In genomic region chr6:124676033-124676432, GRCh38 we compare ENCODE assay signal across 19 cellular contexts.
DNase-seq lines count a peak whose midpoint lies in the region; ATAC-seq and TF ChIP-seq lines count a peak whose summit lies in the region.
"Had no signal": no experiment of that assay in that cellular context is flagged by ENCODE, and none has a peak within 500 bp of the region (broad histone marks: within the 10 kb centered on the region; RNA-seq: fewer than 3 reads in every experiment).

No MANE protein-coding gene starts in this region.

- no peak overlapping the region for H3K4me3 Mint-ChIP-seq in chondrocyte (ENCODE audit: unreplicated experiment)
- H3K4me3 Mint-ChIP-seq: activated naive CD4-positive, alpha-beta T cell treated with anti-CD3 and anti-CD28 coated beads, Interleukin-2, amount 10 ng/mL, durations not matched to agents 7 days and 5 days; brain had no signal

- ATAC-seq in GM18861 (IDR thresholded peaks at IDR 0.05; ENCODE audit: unreplicated experiment) = no peak
- ATAC-seq: esophagus mucosa, GM12878, left ventricle myocardium superior, sciatic nerve had no signal

- peaks cover 45% of the 10 kb centered on the region for H3K9me3 Mint-ChIP-seq in chondrocyte (ENCODE audit: low read depth)

- no peaks in the 10 kb centered on the region for H3K36me3 ChIP-seq in kidney epithelial cell (ENCODE audit: control insufficient read depth, insufficient read depth, low read length)
- H3K36me3 ChIP-seq in H7 (replicated peaks; ENCODE audit: control insufficient read depth, insufficient read depth, low read length) = no peaks in the 10 kb centered on the region
- H3K36me3 ChIP-seq: ovary had no signal

- H3K4me3 ChIP-seq in kidney epithelial cell (ENCODE audit: low read depth, low read length) = no peak overlapping the region
- no peak overlapping the region for H3K4me3 ChIP-seq in H7 (ENCODE audit: insufficient read depth, low read depth, low read length)
- H3K4me3 ChIP-seq: dorsolateral prefrontal cortex, GM12878, ovary had no signal

- TF ChIP-seq CTCF in chondrocyte (IDR thresholded peaks at IDR 0.05) (no peak), kidney epithelial cell (IDR thresholded peaks at IDR 0.05; ENCODE audit: insufficient read depth, low read length, poor library complexity, severe bottlenecking) (no peak)

- peak; percentile 64 for DNase-seq in M059J (ENCODE audit: low read depth)
- no peak for DNase-seq in chondrocyte (ENCODE audit: low spot score)
- peak; percentile 5 for DNase-seq in kidney epithelial cell (ENCODE audit: low read depth)
- DNase-seq in stimulated activated CD4-positive, alpha-beta T cell treated with anti-CD3 and anti-CD28 coated beads, Interleukin-2, amount 100 ng/mL, for 24 hours = no peak
- DNase-seq in H7 = no peak
- no peak for DNase-seq in globus pallidus (ENCODE audit: low spot score)
- DNase-seq: activated CD4-positive, alpha-beta T cell treated with anti-CD3 and anti-CD28 coated beads, Interleukin-2, amount 50 U/mL, for 4 hours; activated naive CD4-positive, alpha-beta T cell treated with anti-CD3 and anti-CD28 coated beads, Interleukin-2, amount 10 ng/mL, durations not matched to agents 7 days and 5 days; dorsolateral prefrontal cortex; Kasumi-1; left ventricle myocardium superior; NCI-H526; ovary; Right ventricle myocardium superior had no signal

- H3K4me1 Mint-ChIP-seq in chondrocyte (ENCODE audit: low read depth) = peaks cover 32% of the 10 kb centered on the region
- H3K4me1 Mint-ChIP-seq: activated naive CD4-positive, alpha-beta T cell treated with anti-CD3 and anti-CD28 coated beads, Interleukin-2, amount 10 ng/mL, durations not matched to agents 7 days and 5 days; brain had no signal

- H3K27me3 ChIP-seq in kidney epithelial cell (ENCODE audit: control insufficient read depth, insufficient read depth, low read length) (no peaks in the 10 kb centered on the region), H7 (ENCODE audit: control insufficient read depth, insufficient read depth, low read length) (no peaks in the 10 kb centered on the region)
- H3K27me3 ChIP-seq: dorsolateral prefrontal cortex, ovary had no signal

- peaks cover 42% of the 10 kb centered on the region for H3K36me3 Mint-ChIP-seq in chondrocyte (ENCODE audit: low read depth)
- H3K36me3 Mint-ChIP-seq: activated naive CD4-positive, alpha-beta T cell treated with anti-CD3 and anti-CD28 coated beads, Interleukin-2, amount 10 ng/mL, durations not matched to agents 7 days and 5 days had no signal

- peak overlapping the region; percentile 78 for H3K27ac Mint-ChIP-seq in chondrocyte (ENCODE audit: unreplicated experiment)
- H3K27ac Mint-ChIP-seq: activated naive CD4-positive, alpha-beta T cell treated with anti-CD3 and anti-CD28 coated beads, Interleukin-2, amount 10 ng/mL, durations not matched to agents 7 days and 5 days; brain had no signal

- H3K27me3 Mint-ChIP-seq in chondrocyte (ENCODE audit: low read depth) = no peaks in the 10 kb centered on the region
- H3K27me3 Mint-ChIP-seq: activated naive CD4-positive, alpha-beta T cell treated with anti-CD3 and anti-CD28 coated beads, Interleukin-2, amount 10 ng/mL, durations not matched to agents 7 days and 5 days had no signal

Comparison
In these comparisons a context has a peak if more than half of its experiments do, and no peak if none do; other contexts are left out.
1. DNase-seq: peak in M059J (single experiment) and kidney epithelial cell (single experiment); none in chondrocyte (single experiment), stimulated activated CD4-positive, alpha-beta T cell treated with anti-CD3 and anti-CD28 coated beads, Interleukin-2, amount 100 ng/mL, for 24 hours (0 of 2), H7 (single experiment) and globus pallidus (single experiment).